ENCODE assay signal across 8 cellular contexts in genomic region chr6:38933426-38933825, GRCh38.
DNase-seq lines count a peak whose midpoint lies in the region; ATAC-seq and TF ChIP-seq lines count a peak whose summit lies in the region.

No MANE protein-coding gene starts in this region.

- TF ChIP-seq RAD21 in HCT116 (IDR thresholded peaks at IDR 0.05; ENCODE audit: low read depth), result peak; percentile 62

- H4K20me1 ChIP-seq in HCT116 (ENCODE audit: insufficient read depth), result no peaks in the 10 kb centered on the region

- no peaks in the 10 kb centered on the region for H3K4me1 ChIP-seq in HCT116 (ENCODE audit: control insufficient read depth in 1 of 2, insufficient read depth in 2 of 2, low read length in 2 of 2)

- no peak overlapping the region for H2AFZ ChIP-seq in HCT116 (ENCODE audit: low read depth, low read length, poor library complexity, severe bottlenecking)

- DNase-seq in AG09309 (ENCODE audit: low read depth) (no peak), HCT116 (ENCODE audit: low read depth, low spot score) (peak; percentile 22), OCI-M1 (lab: John Stamatoyannopoulos, UW) (peak; percentile 89), fibroblast of peridontal ligament (ENCODE audit: extremely low read depth) (peak; percentile 24)

- RAD21 ChIA-PET in HCT116 (lab: Charles Lee; ENCODE audit: low non-redundant PET in 1 of 2, low total read pairs in 2 of 2, uncharacterized antibody in 2 of 2, unreplicated experiment in 2 of 2), result interaction anchor here in 1 of 2 experiments (0.5 to 0.6 kb wide), 2 partner anchors 61 to 138 kb away, joined by 3 read pairs; no protein-coding TSS in a partner anchor

- TF ChIP-seq POLR2A in HCT116 (IDR thresholded peaks at IDR 0.05; ENCODE audit: borderline replicate concordance, extremely low read depth, insufficient read depth, insufficient read length), result no peak

- H3K4me3 ChIP-seq in AG09309 (ENCODE audit: control insufficient read depth, low read depth, low read length) (no peak overlapping the region), HCT116 (replicated peaks in 1 of 2; ENCODE audit: low read depth in 1 of 2, low read length in 2 of 2) (no peak overlapping the region)

- no peak overlapping the region for H3K27ac ChIP-seq in HCT116 (ENCODE audit: low read depth, low read length)

- BruUV-seq in HCT116 (replicated peaks; lab: Mats Ljungman, UMichigan), result no TSS peak

- H3K9me2 ChIP-seq in HCT116 (ENCODE audit: insufficient read depth), result no peaks in the 10 kb centered on the region

- no peaks in the 10 kb centered on the region for H3K9me3 ChIP-seq in HCT116 (ENCODE audit: control insufficient read depth in 1 of 2, insufficient read depth in 1 of 2, low read depth in 1 of 2, low read length in 2 of 2)

- POLR2A ChIA-PET in HCT116 (lab: Charles Lee), result no interaction called here

- H3K9ac ChIP-seq in HCT116 (ENCODE audit: low read length), result no peak overlapping the region

- intact Hi-C loops in HCT116 (cut with micrococcal nuclease), result loop anchor here (5.0 kb wide), 1 partner anchor 61 kb away; no protein-coding TSS in a partner anchor

- H3K36me3 ChIP-seq in HCT116 (ENCODE audit: control insufficient read depth in 1 of 2, insufficient read depth in 2 of 2, low read length in 2 of 2), result no peaks in the 10 kb centered on the region

- CTCF ChIA-PET in HCT116 (lab: Charles Lee), result interaction anchor here (0.6 to 1.3 kb wide), 3 partner anchors 50 to 137 kb away, joined by 3 to 12 read pairs (median 3); no protein-coding TSS in a partner anchor

- TF ChIP-seq CTCF in AG09309 (IDR thresholded peaks at IDR 0.05; ENCODE audit: control insufficient read depth, insufficient read depth, low read depth, low read length, missing control alignments) (peak; percentile 23), HCT116 (IDR thresholded peaks at IDR 0.05 in 2 of 3, conservative IDR thresholded peaks at IDR 0.05 in 1 of 3; ENCODE audit: borderline replicate concordance in 1 of 3, insufficient read depth in 1 of 3, low read depth in 2 of 3, low read length in 2 of 3) (peak; percentile 34 to 52 (median 36); a peak in 5 of 6 replicates)

- no peak overlapping the region for H3K4me2 ChIP-seq in HCT116 (ENCODE audit: low read length)

- peaks cover 59% of the 10 kb centered on the region for H3K27me3 ChIP-seq in HCT116 (ENCODE audit: insufficient read depth, low read length)

- no peaks in the 10 kb centered on the region for H3K79me2 ChIP-seq in HCT116 (ENCODE audit: insufficient read depth, low read length)

- ATAC-seq in HCT116, result peak; percentile 97
- no peak for ATAC-seq in HG02852 (IDR thresholded peaks at IDR 0.05; ENCODE audit: unreplicated experiment)
- no peak for ATAC-seq in HG02763 (IDR thresholded peaks at IDR 0.05; ENCODE audit: unreplicated experiment)
- no peak for ATAC-seq in HG03432 (IDR thresholded peaks at IDR 0.05; ENCODE audit: unreplicated experiment)
- no peak for ATAC-seq in GM21526 (IDR thresholded peaks at IDR 0.05; ENCODE audit: low FRiP score, unreplicated experiment)

TF ChIP-seq in HCT116, 20 proteins besides CTCF, POLR2A, EP300 and RAD21:
- no peak for TF ChIP-seq CBX3 (IDR thresholded peaks at IDR 0.05; ENCODE audit: low read depth)
- no peak for TF ChIP-seq POLR2AphosphoS5 (IDR thresholded peaks at IDR 0.05; ENCODE audit: low read depth, low read length)
- no peak for TF ChIP-seq MAX (IDR thresholded peaks at IDR 0.05)
- TF ChIP-seq TCF7L2 (IDR thresholded peaks at IDR 0.05; ENCODE audit: borderline replicate concordance, extremely low read depth, insufficient read depth, insufficient read length), result no peak
- no peak for TF ChIP-seq EGR1 (IDR thresholded peaks at IDR 0.05; ENCODE audit: low read depth)
- no peak for TF ChIP-seq JUND (IDR thresholded peaks at IDR 0.05)
- TF ChIP-seq YY1 (IDR thresholded peaks at IDR 0.05; ENCODE audit: extremely low read depth, insufficient replicate concordance, low read depth, low read length), result no peak
- no peak for TF ChIP-seq EZH2 (IDR thresholded peaks at IDR 0.05)
- TF ChIP-seq REST (IDR thresholded peaks at IDR 0.05; ENCODE audit: low read depth), result no peak
- no peak for TF ChIP-seq ELF1 (IDR thresholded peaks at IDR 0.05; ENCODE audit: borderline replicate concordance, low read depth)
- no peak for TF ChIP-seq ZNF274 (IDR thresholded peaks at IDR 0.05; ENCODE audit: low read depth, low read length)
- TF ChIP-seq ATF3 (IDR thresholded peaks at IDR 0.05), result no peak
- no peak for TF ChIP-seq CEBPB (IDR thresholded peaks at IDR 0.05; ENCODE audit: low read depth)
- TF ChIP-seq EZH2phosphoT487 (IDR thresholded peaks at IDR 0.05; ENCODE audit: borderline replicate concordance), result no peak
